Comparison of ENCODE assay signal across 21 cellular contexts in genomic region chr11:16767137-16767536, GRCh38.
"Had no signal": no experiment of that assay in that cellular context is flagged by ENCODE, and none has a peak within 500 bp of the region (broad histone marks: within the 10 kb centered on the region; RNA-seq: fewer than 3 reads in every experiment).

No MANE protein-coding gene starts in this region.

- H3K9me3 Mint-ChIP-seq: IgD-negative memory B cell had no signal

- DNase-seq: Kasumi-1, MM.1S, NCI-H1092 treated with DMSO at 0.1 percent for 48 hours, NCI-H1436, NCI-H187, NCI-H2029, NCI-H2081 treated with DMSO at 0.1 percent for 48 hours, NCI-H2171, NCI-H226, NCI-H446, NCI-H510A, NCI-H524 treated with DMSO at 0.1 percent for 48 hours, NCI-H69, NCI-H774, RPMI8226, SHP77, SK-N-SH, SW 1271 had no signal

- H3K36me3 Mint-ChIP-seq: IgD-negative memory B cell had no signal

- ATAC-seq: HepG2, K562 had no signal

- H3K4me3 Mint-ChIP-seq: IgD-negative memory B cell had no signal

- H3K27ac Mint-ChIP-seq: IgD-negative memory B cell had no signal
